ENCODE assay signal across 8 cellular contexts in the genomic region with DNA sequence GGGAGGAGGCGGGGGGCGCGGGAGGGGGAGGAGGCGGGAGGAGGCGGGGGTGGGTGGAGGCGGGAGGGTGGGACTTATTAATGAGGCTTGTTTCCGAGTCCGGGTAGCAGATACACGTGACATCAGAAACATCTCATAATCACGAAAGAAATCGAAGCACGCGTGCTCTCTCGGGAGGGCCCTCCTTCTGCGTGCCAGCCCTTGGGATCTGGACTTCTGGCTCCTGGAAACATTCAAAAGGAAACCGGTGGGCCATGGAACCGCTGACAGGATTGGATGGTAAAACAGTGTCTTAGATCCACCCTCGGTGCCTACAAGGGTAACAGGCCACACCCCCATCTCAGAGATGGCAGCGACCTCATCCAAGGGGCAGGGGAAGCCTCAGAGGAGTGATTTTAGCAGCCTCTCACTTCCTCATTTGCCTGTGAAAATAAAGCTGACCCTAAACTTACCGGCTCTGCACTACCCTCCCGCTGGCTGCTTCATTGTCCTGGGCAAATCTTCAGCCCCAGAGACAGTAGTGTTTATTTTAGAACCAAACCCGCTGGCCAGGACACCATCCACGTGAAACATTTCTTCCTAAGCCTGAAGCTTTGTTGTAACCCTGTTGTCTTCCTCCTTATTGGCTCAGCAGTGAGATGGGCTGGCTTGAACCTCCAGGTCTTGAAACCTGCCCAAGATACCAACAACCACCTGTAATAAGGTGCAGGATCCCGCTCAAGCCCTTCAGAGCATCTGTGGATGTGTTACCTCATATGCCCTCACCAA.
DNase-seq lines count a peak whose midpoint lies in the region; ATAC-seq and TF ChIP-seq lines count a peak whose summit lies in the region.

No MANE protein-coding gene starts in this region.

- peak; percentile 79 for ATAC-seq in GM18870 (IDR thresholded peaks at IDR 0.05; ENCODE audit: unreplicated experiment)
- peak; percentile 84 for ATAC-seq in HG03280 (IDR thresholded peaks at IDR 0.05; ENCODE audit: unreplicated experiment)
- peak; percentile 89 for ATAC-seq in naive thymus-derived CD4-positive, alpha-beta T cell
- ATAC-seq in stimulated activated naive CD8-positive, alpha-beta T cell treated with anti-CD3 and anti-CD28 coated beads, Interleukin-15, Interleukin-2, amounts not matched to agents 100 U/mL and 50 U/mL, for 24 hours: peak; percentile 69

- TF ChIP-seq POLR2A in esophagus muscularis mucosa (IDR thresholded peaks at IDR 0.05; ENCODE audit: low read depth): no peak

- H3K9me3 Mint-ChIP-seq in naive thymus-derived CD4-positive, alpha-beta T cell: peaks cover 0 to 6% (median 0%) of the 10 kb centered on the region in 11 donors

- WGBS in esophagus muscularis mucosa: 5% methylated on average over 17 of the region's 24 CpGs

- POLR2A ChIA-PET in naive thymus-derived CD4-positive, alpha-beta T cell (lab: Charles Lee): interaction anchor here (0.8 to 1.3 kb wide), 4 partner anchors 9 to 23 kb away, joined by 3 to 5 read pairs (median 3); no protein-coding TSS in a partner anchor

- TF ChIP-seq CTCF in AG09309 (IDR thresholded peaks at IDR 0.05; ENCODE audit: control insufficient read depth, insufficient read depth, low read depth, low read length, missing control alignments) (no peak), esophagus muscularis mucosa (IDR thresholded peaks at IDR 0.05) (no peak)

- H3K4me3 ChIP-seq in AG09309 (ENCODE audit: control insufficient read depth, low read depth, low read length) (peak overlapping the region; percentile 35), esophagus muscularis mucosa (peak overlapping the region; percentile 48 to 56 (median 49))
- H3K4me3 ChIP-seq in naive thymus-derived CD4-positive, alpha-beta T cell (ENCODE audit: low read length): peak overlapping the region; percentile 65

- no peak for TF ChIP-seq EP300 in esophagus muscularis mucosa (IDR thresholded peaks at IDR 0.05)

- intact Hi-C loops in esophagus muscularis mucosa (cut with DNase I): loop anchor here (5.0 kb wide), 1 partner anchor 74 kb away; no protein-coding TSS in a partner anchor
- intact Hi-C loops in naive thymus-derived CD4-positive, alpha-beta T cell (cut with micrococcal nuclease): loop anchor here (1.0 to 5.0 kb wide), 13 partner anchors 15 to 1421 kb away; a partner anchor contains a TSS

- peaks cover 0 to 4% (median 0%) of the 10 kb centered on the region in 5 donors for H3K36me3 Mint-ChIP-seq in naive thymus-derived CD4-positive, alpha-beta T cell

- H3K9me3 ChIP-seq in esophagus muscularis mucosa: no peaks in the 10 kb centered on the region
- H3K9me3 ChIP-seq in naive thymus-derived CD4-positive, alpha-beta T cell (ENCODE audit: control insufficient read depth in 2 of 3, low read length in 3 of 3): no peaks in the 10 kb centered on the region

- peaks cover 14 to 79% (median 58%) of the 10 kb centered on the region in 7 donors for H3K4me1 Mint-ChIP-seq in naive thymus-derived CD4-positive, alpha-beta T cell

- H3K36me3 ChIP-seq in esophagus muscularis mucosa: no peaks in the 10 kb centered on the region
- H3K36me3 ChIP-seq in naive thymus-derived CD4-positive, alpha-beta T cell (ENCODE audit: control insufficient read depth in 2 of 3, insufficient read depth in 3 of 3, low read length in 3 of 3): no peaks in the 10 kb centered on the region

- no peaks in the 10 kb centered on the region for H3K27me3 ChIP-seq in esophagus muscularis mucosa
- no peaks in the 10 kb centered on the region for H3K27me3 ChIP-seq in naive thymus-derived CD4-positive, alpha-beta T cell (ENCODE audit: control insufficient read depth in 2 of 2, insufficient read depth in 2 of 2, low read length in 2 of 2)

- peaks cover 27 to 54% (median 39%) of the 10 kb centered on the region in 4 donors for H3K4me1 ChIP-seq in esophagus muscularis mucosa
- H3K4me1 ChIP-seq in naive thymus-derived CD4-positive, alpha-beta T cell (ENCODE audit: control insufficient read depth in 2 of 2, insufficient read depth in 2 of 2, low read length in 2 of 2): peaks cover 7 to 27% of the 10 kb centered on the region in 2 donors

- DNase-seq in AG09309 (ENCODE audit: low read depth) (no peak), NOMO-1 (lab: John Stamatoyannopoulos, UW; ENCODE audit: unreplicated experiment in 2 of 2) (peak; percentile 91), activated T-cell treated with anti-CD3 and anti-CD28 coated beads for 24 hours (ENCODE audit: low read depth) (peak; percentile 35), esophagus muscularis mucosa (ENCODE audit: extremely low spot score) (peak; percentile 97)
- peak in 8 of 9 donors; percentile 31 to 86 (median 78) for DNase-seq in naive thymus-derived CD4-positive, alpha-beta T cell
- peak; percentile 54 for DNase-seq in stimulated activated naive CD8-positive, alpha-beta T cell treated with anti-CD3 and anti-CD28 coated beads, Interleukin-15, Interleukin-2, amounts not matched to agents 100 U/mL and 50 U/mL, for 24 hours

- peak overlapping the region in 8 of 9 donors; percentile 92 to 100 (median 98) for H3K27ac Mint-ChIP-seq in naive thymus-derived CD4-positive, alpha-beta T cell

- peaks cover 0 to 43% (median 0%) of the 10 kb centered on the region in 5 donors for H3K27me3 Mint-ChIP-seq in naive thymus-derived CD4-positive, alpha-beta T cell

- CTCF ChIA-PET in naive thymus-derived CD4-positive, alpha-beta T cell (lab: Charles Lee): no interaction called here

- H3K4me3 Mint-ChIP-seq in naive thymus-derived CD4-positive, alpha-beta T cell: peak overlapping the region; percentile 76 to 99 (median 88)

- peak overlapping the region; percentile 87 to 96 (median 94) for H3K27ac ChIP-seq in esophagus muscularis mucosa (replicated peaks in 1 of 4)
- H3K27ac ChIP-seq in naive thymus-derived CD4-positive, alpha-beta T cell (ENCODE audit: low read depth, low read length): peak overlapping the region; percentile 78
